17 cellular contexts compared by ENCODE assay signal in the genomic region with DNA sequence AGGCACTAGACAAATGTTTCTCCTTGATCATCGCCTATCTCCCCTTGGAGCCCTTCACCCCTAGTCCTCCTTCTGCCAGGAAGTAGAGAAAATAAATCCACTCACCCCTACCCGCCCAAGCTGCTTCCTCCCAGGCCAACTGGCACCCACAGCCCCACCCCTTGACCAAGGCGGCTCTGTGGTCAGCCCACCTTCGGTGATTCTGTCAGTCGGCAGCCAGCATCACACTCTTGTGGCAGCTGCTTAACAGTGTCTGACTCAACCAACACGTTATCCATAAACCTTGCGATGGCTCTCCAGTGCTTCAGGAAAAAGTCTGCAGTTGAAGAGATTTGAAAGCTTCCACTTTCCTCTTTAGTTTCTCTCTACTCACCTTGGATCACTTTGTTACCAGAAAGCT. TPM values are rescaled to one million over a fixed set of nuclear protein-coding genes. Genes with fewer than 3 reads are reported as not detected.
DNase-seq lines count a peak whose midpoint lies in the region; ATAC-seq, FAIRE-seq and TF ChIP-seq lines count a peak whose summit lies in the region.
"Had no signal": no experiment of that assay in that cellular context is flagged by ENCODE, and none has a peak within 500 bp of the region (broad histone marks: within the 10 kb centered on the region; RNA-seq: fewer than 3 reads in every experiment).

No MANE protein-coding gene starts in this region.

- no peak overlapping the region for H3K4me3 ChIP-seq in esophagus muscularis mucosa

- peaks cover 22% of the 10 kb centered on the region for H3K4me1 Mint-ChIP-seq in CD14-positive monocyte
- H3K4me1 Mint-ChIP-seq in activated CD8-positive, alpha-beta T cell treated with anti-CD3 and anti-CD28 coated beads for 36 hours (ENCODE audit: low read depth): peaks cover 22% of the 10 kb centered on the region
- peaks cover 20% of the 10 kb centered on the region for H3K4me1 Mint-ChIP-seq in activated T-helper 1 cell treated with anti-CD3 and anti-CD28 coated beads, Interleukin-12 subunit alpha, Interleukin-12 subunit beta, Interleukin-2, Interleukin-4 antibody, amounts not matched to agents 30 ng/mL and 10 ng/mL and 1 ng/mL, durations not matched to agents 14 hours and 24 hours and 36 hours (ENCODE audit: low read depth)

- POLR2A ChIA-PET in activated CD8-positive, alpha-beta T cell treated with anti-CD3 and anti-CD28 coated beads for 36 hours (lab: Charles Lee): interaction anchor here (0.6 to 5.3 kb wide), 6 partner anchors 12 to 21 kb away, joined by 3 to 33 read pairs (median 4); no protein-coding TSS in a partner anchor

- no peak overlapping the region for H3K27ac ChIP-seq in esophagus muscularis mucosa (replicated peaks in 1 of 4)
- H3K27ac ChIP-seq: neutrophil had no signal

- no peak for FAIRE-seq in GM12891 (lab: Jason Lieb, UNC)

- CTCF ChIA-PET in activated CD8-positive, alpha-beta T cell treated with anti-CD3 and anti-CD28 coated beads for 36 hours (lab: Charles Lee): interaction anchor here (0.7 to 13.1 kb wide), 5 partner anchors 9 to 20 kb away, joined by 3 to 131 read pairs (median 3); no protein-coding TSS in a partner anchor

- H3K9me3 Mint-ChIP-seq in CD14-positive monocyte: peaks cover 0 to 2% (median 0%) of the 10 kb centered on the region in 7 donors
- no peaks in the 10 kb centered on the region for H3K9me3 Mint-ChIP-seq in activated CD8-positive, alpha-beta T cell treated with anti-CD3 and anti-CD28 coated beads for 36 hours
- no peaks in the 10 kb centered on the region for H3K9me3 Mint-ChIP-seq in activated T-helper 1 cell treated with anti-CD3 and anti-CD28 coated beads, Interleukin-12 subunit alpha, Interleukin-12 subunit beta, Interleukin-2, Interleukin-4 antibody, amounts not matched to agents 30 ng/mL and 10 ng/mL and 1 ng/mL, durations not matched to agents 14 hours and 24 hours and 36 hours
- H3K9me3 Mint-ChIP-seq: dendritic cell treated with granulocyte-macrophage colony-stimulating factor and Interleukin-4, amounts not matched to agents 40 ng/mL and 50 ng/mL, for 4 days had no signal

- peaks cover 0 to 11% (median 4%) of the 10 kb centered on the region in 4 donors for H3K4me1 ChIP-seq in esophagus muscularis mucosa

- peaks cover 0 to 8% (median 0%) of the 10 kb centered on the region in 3 donors for H3K27me3 Mint-ChIP-seq in CD14-positive monocyte (ENCODE audit: low read depth in 3 of 3)
- no peaks in the 10 kb centered on the region for H3K27me3 Mint-ChIP-seq in activated CD8-positive, alpha-beta T cell treated with anti-CD3 and anti-CD28 coated beads for 36 hours
- peaks cover 2% of the 10 kb centered on the region for H3K27me3 Mint-ChIP-seq in activated T-helper 1 cell treated with anti-CD3 and anti-CD28 coated beads, Interleukin-12 subunit alpha, Interleukin-12 subunit beta, Interleukin-2, Interleukin-4 antibody, amounts not matched to agents 30 ng/mL and 10 ng/mL and 1 ng/mL, durations not matched to agents 14 hours and 24 hours and 36 hours (ENCODE audit: insufficient read depth)

- no peaks in the 10 kb centered on the region for H3K9me3 ChIP-seq in esophagus muscularis mucosa
- H3K9me3 ChIP-seq: BE2C, neutrophil had no signal

- TF ChIP-seq CTCF in CD14-positive monocyte (IDR thresholded peaks at IDR 0.05) (no peak), esophagus muscularis mucosa (IDR thresholded peaks at IDR 0.05) (no peak)
- TF ChIP-seq CTCF in activated CD8-positive, alpha-beta T cell treated with anti-CD3 and anti-CD28 coated beads for 36 hours (IDR thresholded peaks at IDR 0.05): no peak

- WGBS in esophagus muscularis mucosa: 90% methylated on average over 7 of the region's 7 CpGs

- peaks cover 2 to 16% (median 3%) of the 10 kb centered on the region in 4 donors for H3K36me3 ChIP-seq in esophagus muscularis mucosa
- H3K36me3 ChIP-seq: neutrophil had no signal

- H3K4me3 Mint-ChIP-seq in CD14-positive monocyte: peak overlapping the region; percentile 21 to 56
- no peak overlapping the region for H3K4me3 Mint-ChIP-seq in activated CD8-positive, alpha-beta T cell treated with anti-CD3 and anti-CD28 coated beads for 36 hours
- no peak overlapping the region for H3K4me3 Mint-ChIP-seq in activated T-helper 1 cell treated with anti-CD3 and anti-CD28 coated beads, Interleukin-12 subunit alpha, Interleukin-12 subunit beta, Interleukin-2, Interleukin-4 antibody, amounts not matched to agents 30 ng/mL and 10 ng/mL and 1 ng/mL, durations not matched to agents 14 hours and 24 hours and 36 hours
- H3K4me3 Mint-ChIP-seq: dendritic cell treated with granulocyte-macrophage colony-stimulating factor and Interleukin-4, amounts not matched to agents 40 ng/mL and 50 ng/mL, for 4 days had no signal

- peak overlapping the region in 1 of 7 donors; percentile 73 for H3K27ac Mint-ChIP-seq in CD14-positive monocyte
- peak overlapping the region; percentile 2 for H3K27ac Mint-ChIP-seq in activated CD8-positive, alpha-beta T cell treated with anti-CD3 and anti-CD28 coated beads for 36 hours
- H3K27ac Mint-ChIP-seq in activated T-helper 1 cell treated with anti-CD3 and anti-CD28 coated beads, Interleukin-12 subunit alpha, Interleukin-12 subunit beta, Interleukin-2, Interleukin-4 antibody, amounts not matched to agents 30 ng/mL and 10 ng/mL and 1 ng/mL, durations not matched to agents 14 hours and 24 hours and 36 hours: no peak overlapping the region
- H3K27ac Mint-ChIP-seq: dendritic cell treated with granulocyte-macrophage colony-stimulating factor and Interleukin-4, amounts not matched to agents 40 ng/mL and 50 ng/mL, for 4 days had no signal

- no peak for TF ChIP-seq POLR2A in esophagus muscularis mucosa (IDR thresholded peaks at IDR 0.05; ENCODE audit: low read depth)
- TF ChIP-seq POLR2A in GM12891 (IDR thresholded peaks at IDR 0.05; ENCODE audit: low read depth, low read length): no peak

- H3K27me3 ChIP-seq in esophagus muscularis mucosa: no peaks in the 10 kb centered on the region
- H3K27me3 ChIP-seq: BE2C, neutrophil had no signal

- intact Hi-C loops in CD14-positive monocyte (cut with micrococcal nuclease) (no loop called here), esophagus muscularis mucosa (cut with DNase I) (no loop called here)
- intact Hi-C loops in activated CD8-positive, alpha-beta T cell treated with anti-CD3 and anti-CD28 coated beads for 36 hours (cut with micrococcal nuclease): no loop called here
- intact Hi-C loops in activated T-helper 1 cell treated with anti-CD3 and anti-CD28 coated beads, Interleukin-12 subunit alpha, Interleukin-12 subunit beta, Interleukin-2, Interleukin-4 antibody, amounts not matched to agents 30 ng/mL and 10 ng/mL and 1 ng/mL, durations not matched to agents 14 hours and 24 hours and 36 hours (cut with micrococcal nuclease): no loop called here

- ATAC-seq in activated CD8-positive, alpha-beta T cell treated with anti-CD3 and anti-CD28 coated beads for 36 hours: peak; percentile 74

- H3K36me3 Mint-ChIP-seq in CD14-positive monocyte: no peaks in the 10 kb centered on the region
- H3K36me3 Mint-ChIP-seq in activated CD8-positive, alpha-beta T cell treated with anti-CD3 and anti-CD28 coated beads for 36 hours (ENCODE audit: low read depth): peaks cover 4% of the 10 kb centered on the region
- peaks cover 4% of the 10 kb centered on the region for H3K36me3 Mint-ChIP-seq in activated T-helper 1 cell treated with anti-CD3 and anti-CD28 coated beads, Interleukin-12 subunit alpha, Interleukin-12 subunit beta, Interleukin-2, Interleukin-4 antibody, amounts not matched to agents 30 ng/mL and 10 ng/mL and 1 ng/mL, durations not matched to agents 14 hours and 24 hours and 36 hours (ENCODE audit: low read depth)

- TF ChIP-seq EP300 in esophagus muscularis mucosa (IDR thresholded peaks at IDR 0.05): no peak

- DNase-seq in CD14-positive monocyte (ENCODE audit: low spot score) (no peak), HT-29 (ENCODE audit: low spot score) (peak; percentile 84), myocyte (ENCODE audit: low read depth) (peak; percentile 96), NCI-H2107 (lab: John Stamatoyannopoulos, UW) (no peak), esophagus muscularis mucosa (ENCODE audit: extremely low spot score) (no peak), GM12891 (ENCODE audit: insufficient read length, low spot score) (no peak)
- DNase-seq in activated CD8-positive, alpha-beta T cell treated with anti-CD3 and anti-CD28 coated beads for 36 hours: peak; percentile 64
- no peak for DNase-seq in activated T-helper 1 cell treated with anti-CD3 and anti-CD28 coated beads, Interleukin-12 subunit alpha, Interleukin-12 subunit beta, Interleukin-2, Interleukin-4 antibody, amounts not matched to agents 30 ng/mL and 10 ng/mL and 1 ng/mL, durations not matched to agents 14 hours and 24 hours and 36 hours (ENCODE audit: low spot score)
- DNase-seq: BE2C, foreskin fibroblast, kidney glomerular epithelial cell, NCI-H1417, NCI-H526 treated with DMSO at 0.1 percent for 48 hours had no signal

RNA-seq across cellular contexts. Expression of a gene that starts 7.6 kb away (rescaled TPM):
- polyA plus RNA-seq in CD14-positive monocyte: under 1 TPM; 0.58 to 0.70 TPM
- 8.6 and 11.2 TPM in 2 replicates for total RNA-seq in HT-29 (2014; rRNA removed; shearing (Covaris generic))
- 10 to 100 TPM; 19.8 to 23.5 TPM for total RNA-seq in activated CD8-positive, alpha-beta T cell treated with anti-CD3 and anti-CD28 coated beads for 36 hours
- total RNA-seq in myocyte: 104 and 161 TPM in 2 replicates
- 47.7 TPM for polyA plus RNA-seq in myocyte (2012)
- total RNA-seq in esophagus muscularis mucosa: 10 to 100 TPM in 2 of 4 donors, 1 to 10 TPM in 2; 4.6 to 15.4 (median 10.2) TPM
- total RNA-seq in activated T-helper 1 cell treated with anti-CD3 and anti-CD28 coated beads, Interleukin-12 subunit alpha, Interleukin-12 subunit beta, Interleukin-2, Interleukin-4 antibody, amounts not matched to agents 30 ng/mL and 10 ng/mL and 1 ng/mL, durations not matched to agents 14 hours and 24 hours and 36 hours: 14.5 and 16.3 TPM in 2 replicates
- polyA plus RNA-seq in GM12891 (2012; ENCODE audit: low read depth, missing spikeins): 12.8 TPM

RNA-seq across cellular contexts. Expression of a gene that starts 50.4 kb away (rescaled TPM):
- polyA plus RNA-seq in CD14-positive monocyte: under 1 TPM in 1 of 2 donors, not detected in 1; 0.22 TPM
- total RNA-seq in HT-29 (2014; rRNA removed; shearing (Covaris generic)): 1.5 and 3.1 TPM in 2 replicates
- not detected for total RNA-seq in activated CD8-positive, alpha-beta T cell treated with anti-CD3 and anti-CD28 coated beads for 36 hours
- total RNA-seq in myocyte (not detected in 2 replicates), esophagus muscularis mucosa (1 to 10 TPM in 1 of 4 donors, under 1 TPM in 3; 0.33 to 1.7 (median 0.61) TPM)
- polyA plus RNA-seq in myocyte (2012): 2.1 TPM
- 0.10 and 0.13 TPM in 2 replicates for total RNA-seq in activated T-helper 1 cell treated with anti-CD3 and anti-CD28 coated beads, Interleukin-12 subunit alpha, Interleukin-12 subunit beta, Interleukin-2, Interleukin-4 antibody, amounts not matched to agents 30 ng/mL and 10 ng/mL and 1 ng/mL, durations not matched to agents 14 hours and 24 hours and 36 hours
- polyA plus RNA-seq in GM12891 (2012; ENCODE audit: low read depth, missing spikeins): 0.62 TPM
- total RNA-seq: G401, SK-MEL-5 had no signal

RNA-seq across cellular contexts. Expression of a gene that starts 50.5 kb away (rescaled TPM):
- polyA plus RNA-seq in CD14-positive monocyte: not detected
- 0.23 and 0.26 TPM in 2 replicates for total RNA-seq in HT-29 (2014; rRNA removed; shearing (Covaris generic))
- total RNA-seq in activated CD8-positive, alpha-beta T cell treated with anti-CD3 and anti-CD28 coated beads for 36 hours: not detected
- not detected in 2 replicates for total RNA-seq in myocyte
- polyA plus RNA-seq in myocyte (2012): 0.20 TPM
- total RNA-seq in esophagus muscularis mucosa: under 1 TPM in 2 of 4 donors, not detected in 2; 0.13 to 0.52 TPM
- 0.37 TPM in 1 of 2 replicates, not detected in the other for total RNA-seq in activated T-helper 1 cell treated with anti-CD3 and anti-CD28 coated beads, Interleukin-12 subunit alpha, Interleukin-12 subunit beta, Interleukin-2, Interleukin-4 antibody, amounts not matched to agents 30 ng/mL and 10 ng/mL and 1 ng/mL, durations not matched to agents 14 hours and 24 hours and 36 hours
- not detected for polyA plus RNA-seq in GM12891 (2012; ENCODE audit: low read depth, missing spikeins)
- total RNA-seq: G401, SK-MEL-5 had no signal

Comparison
In these comparisons a context has a peak if more than half of its experiments do, and no peak if none do; other contexts are left out.
1. DNase-seq: peak in HT-29 (single experiment), activated CD8-positive, alpha-beta T cell treated with anti-CD3 and anti-CD28 coated beads for 36 hours (single experiment) and myocyte (single experiment); none in CD14-positive monocyte (single experiment), NCI-H2107 (single experiment), esophagus muscularis mucosa (single experiment), activated T-helper 1 cell treated with anti-CD3 and anti-CD28 coated beads, Interleukin-12 subunit alpha, Interleukin-12 subunit beta, Interleukin-2, Interleukin-4 antibody, amounts not matched to agents 30 ng/mL and 10 ng/mL and 1 ng/mL, durations not matched to agents 14 hours and 24 hours and 36 hours (single experiment) and GM12891 (single experiment).
2. H3K4me3 Mint-ChIP-seq: peak in CD14-positive monocyte (2 of 2); none in activated CD8-positive, alpha-beta T cell treated with anti-CD3 and anti-CD28 coated beads for 36 hours (single experiment) and activated T-helper 1 cell treated with anti-CD3 and anti-CD28 coated beads, Interleukin-12 subunit alpha, Interleukin-12 subunit beta, Interleukin-2, Interleukin-4 antibody, amounts not matched to agents 30 ng/mL and 10 ng/mL and 1 ng/mL, durations not matched to agents 14 hours and 24 hours and 36 hours (single experiment).